21 cellular contexts compared by ENCODE assay signal in genomic region chr10:129626801-129627434, GRCh38.
DNase-seq lines count a peak whose midpoint lies in the region; ATAC-seq, FAIRE-seq and TF ChIP-seq lines count a peak whose summit lies in the region.
"Had no signal": no experiment of that assay in that cellular context is flagged by ENCODE, and none has a peak within 500 bp of the region (broad histone marks: within the 10 kb centered on the region; RNA-seq: fewer than 3 reads in every experiment).

No MANE protein-coding gene starts in this region.

- CTCF ChIA-PET in T-cell (lab: Charles Lee): no interaction called here

- H3K9me3 ChIP-seq in right atrium auricular region: no peaks in the 10 kb centered on the region
- H3K9me3 ChIP-seq in thymus (ENCODE audit: control insufficient read depth): no peaks in the 10 kb centered on the region
- H3K9me3 ChIP-seq: gastroesophageal sphincter, upper lobe of right lung had no signal

- POLR2A ChIA-PET in T-cell (lab: Charles Lee): no interaction called here

- no peak overlapping the region for H3K4me3 Mint-ChIP-seq in activated T-helper 2 cell treated with anti-CD3 and anti-CD28 coated beads, Interferon-gamma antibody, Interleukin-2, Interleukin-4, amounts not matched to agents 10 μg/mL and 5 μg/mL and 100 μg/mL, durations not matched to agents 14 hours and 24 hours and 36 hours (ENCODE audit: low read depth)
- no peak overlapping the region for H3K4me3 Mint-ChIP-seq in T-cell
- H3K4me3 Mint-ChIP-seq: CD4-positive, alpha-beta T cell; memory B cell; T-helper 1 cell treated with Interleukin-12 subunit alpha and Interleukin-12 subunit beta and Interleukin-4 antibody, amounts not matched to agents 30 μg/mL and 1 μg/mL, for 36 hours had no signal

- peak overlapping the region in 1 of 2 donors; percentile 12 for H3K27ac ChIP-seq in right atrium auricular region
- H3K27ac ChIP-seq in thymus (ENCODE audit: low read depth): peak overlapping the region; percentile 8
- H3K27ac ChIP-seq: gastroesophageal sphincter, upper lobe of right lung had no signal

- H3K36me3 Mint-ChIP-seq in activated T-helper 2 cell treated with anti-CD3 and anti-CD28 coated beads, Interferon-gamma antibody, Interleukin-2, Interleukin-4, amounts not matched to agents 10 μg/mL and 5 μg/mL and 100 μg/mL, durations not matched to agents 14 hours and 24 hours and 36 hours (ENCODE audit: low read depth): no peaks in the 10 kb centered on the region
- H3K36me3 Mint-ChIP-seq in T-cell: peaks cover 50% of the 10 kb centered on the region

- H3K27ac Mint-ChIP-seq in activated T-helper 2 cell treated with anti-CD3 and anti-CD28 coated beads, Interferon-gamma antibody, Interleukin-2, Interleukin-4, amounts not matched to agents 10 μg/mL and 5 μg/mL and 100 μg/mL, durations not matched to agents 14 hours and 24 hours and 36 hours: no peak overlapping the region
- no peak overlapping the region for H3K27ac Mint-ChIP-seq in T-cell
- H3K27ac Mint-ChIP-seq: CD4-positive, alpha-beta T cell; memory B cell; T-helper 1 cell treated with Interleukin-12 subunit alpha and Interleukin-12 subunit beta and Interleukin-4 antibody, amounts not matched to agents 30 μg/mL and 1 μg/mL, for 36 hours had no signal

- peaks cover 0 to 20% of the 10 kb centered on the region in 2 donors for H3K4me1 ChIP-seq in right atrium auricular region
- no peaks in the 10 kb centered on the region for H3K4me1 ChIP-seq in thymus (ENCODE audit: control insufficient read depth, insufficient read depth, low read length)
- H3K4me1 ChIP-seq: upper lobe of right lung had no signal

- WGBS in thymus: 83% methylated on average over 12 of the region's 12 CpGs

- no peaks in the 10 kb centered on the region for H3K4me1 Mint-ChIP-seq in activated T-helper 2 cell treated with anti-CD3 and anti-CD28 coated beads, Interferon-gamma antibody, Interleukin-2, Interleukin-4, amounts not matched to agents 10 μg/mL and 5 μg/mL and 100 μg/mL, durations not matched to agents 14 hours and 24 hours and 36 hours (ENCODE audit: low read depth)
- H3K4me1 Mint-ChIP-seq in T-cell: peaks cover 5 to 14% (median 7%) of the 10 kb centered on the region in 3 donors

- peaks cover 8% of the 10 kb centered on the region for H3K9me3 Mint-ChIP-seq in activated T-helper 2 cell treated with anti-CD3 and anti-CD28 coated beads, Interferon-gamma antibody, Interleukin-2, Interleukin-4, amounts not matched to agents 10 μg/mL and 5 μg/mL and 100 μg/mL, durations not matched to agents 14 hours and 24 hours and 36 hours
- H3K9me3 Mint-ChIP-seq in T-cell: peaks cover 7 to 11% (median 8%) of the 10 kb centered on the region in 3 donors
- H3K9me3 Mint-ChIP-seq: memory B cell had no signal

- no peaks in the 10 kb centered on the region for H3K27me3 Mint-ChIP-seq in activated T-helper 2 cell treated with anti-CD3 and anti-CD28 coated beads, Interferon-gamma antibody, Interleukin-2, Interleukin-4, amounts not matched to agents 10 μg/mL and 5 μg/mL and 100 μg/mL, durations not matched to agents 14 hours and 24 hours and 36 hours (ENCODE audit: low read depth)
- no peaks in the 10 kb centered on the region for H3K27me3 Mint-ChIP-seq in T-cell
- H3K27me3 Mint-ChIP-seq: CD4-positive, alpha-beta T cell; memory B cell had no signal

- no peaks in the 10 kb centered on the region for H3K36me3 ChIP-seq in right atrium auricular region
- no peaks in the 10 kb centered on the region for H3K36me3 ChIP-seq in thymus (ENCODE audit: control insufficient read depth, insufficient read depth)
- H3K36me3 ChIP-seq: gastroesophageal sphincter, upper lobe of right lung had no signal

- no peak for FAIRE-seq in urothelium cell line (lab: Jason Lieb, UNC)
- FAIRE-seq: endometrium had no signal

- intact Hi-C loops in Right ventricle myocardium inferior (cut with DNase I): loop anchor here (10.0 kb wide), 1 partner anchor 592 kb away; no protein-coding TSS in a partner anchor
- intact Hi-C loops in activated T-helper 2 cell treated with anti-CD3 and anti-CD28 coated beads, Interferon-gamma antibody, Interleukin-2, Interleukin-4, amounts not matched to agents 10 μg/mL and 5 μg/mL and 100 μg/mL, durations not matched to agents 14 hours and 24 hours and 36 hours (cut with micrococcal nuclease): no loop called here

- no peak for DNase-seq in Right ventricle myocardium inferior (ENCODE audit: missing footprints)
- DNase-seq in right atrium auricular region (ENCODE audit: low spot score): no peak
- peak; percentile 7 for DNase-seq in cardiac fibroblast (ENCODE audit: low read depth in 2 of 2)
- peak; percentile 13 for DNase-seq in hepatic stellate cell (ENCODE audit: low spot score)
- DNase-seq in urothelium cell line (ENCODE audit: low spot score): no peak
- DNase-seq in activated T-helper 2 cell treated with anti-CD3 and anti-CD28 coated beads, Interferon-gamma antibody, Interleukin-2, Interleukin-4, amounts not matched to agents 10 μg/mL and 5 μg/mL and 100 μg/mL, durations not matched to agents 14 hours and 24 hours and 36 hours (ENCODE audit: low spot score): no peak
- no peak for DNase-seq in T-cell
- DNase-seq: activated CD4-positive, CD25-positive, alpha-beta regulatory T cell; activated effector memory CD4-positive, alpha-beta T cell treated with anti-CD3 and anti-CD28 coated beads, Interleukin-2, amount 50 U/mL, for 16 hours; CD4-positive, alpha-beta T cell; Karpas-422; NCI-H446; SHP77; stimulated activated naive CD8-positive, alpha-beta T cell treated with anti-CD3 and anti-CD28 coated beads, Interleukin-15, Interleukin-2, amounts not matched to agents 100 U/mL and 50 U/mL, for 24 hours; upper lobe of right lung had no signal

- H3K4me3 ChIP-seq in right atrium auricular region (no peak overlapping the region), cardiac fibroblast (replicated peaks in 1 of 2; ENCODE audit: low read depth in 2 of 2, low read length in 2 of 2) (no peak overlapping the region), thymus (ENCODE audit: low read length) (no peak overlapping the region)
- H3K4me3 ChIP-seq: gastroesophageal sphincter, upper lobe of right lung had no signal

- no peaks in the 10 kb centered on the region for H3K27me3 ChIP-seq in right atrium auricular region
- H3K27me3 ChIP-seq in thymus (ENCODE audit: control insufficient read depth, insufficient read depth): no peaks in the 10 kb centered on the region
- H3K27me3 ChIP-seq: gastroesophageal sphincter, upper lobe of right lung had no signal

- no peak for TF ChIP-seq CTCF in right atrium auricular region (IDR thresholded peaks at IDR 0.05)
- no peak for TF ChIP-seq CTCF in cardiac fibroblast (IDR thresholded peaks at IDR 0.05; ENCODE audit: low read depth, low read length)

- ATAC-seq in Right ventricle myocardium inferior (peak; percentile 59), T-cell (replicated peaks in 1 of 4) (no peak)
- ATAC-seq: gastroesophageal sphincter; HCT116; stimulated activated naive CD8-positive, alpha-beta T cell treated with anti-CD3 and anti-CD28 coated beads, Interleukin-15, Interleukin-2, amounts not matched to agents 100 U/mL and 50 U/mL, for 24 hours had no signal

Comparison
In these comparisons a context has a peak if more than half of its experiments do, and no peak if none do; other contexts are left out.
1. DNase-seq: peak in cardiac fibroblast (2 of 2) and hepatic stellate cell (single experiment); none in Right ventricle myocardium inferior (single experiment), right atrium auricular region (single experiment), urothelium cell line (single experiment), activated T-helper 2 cell treated with anti-CD3 and anti-CD28 coated beads, Interferon-gamma antibody, Interleukin-2, Interleukin-4, amounts not matched to agents 10 μg/mL and 5 μg/mL and 100 μg/mL, durations not matched to agents 14 hours and 24 hours and 36 hours (single experiment) and T-cell (0 of 34).